ENCODE assay signal across 9 cellular contexts in the genomic region with DNA sequence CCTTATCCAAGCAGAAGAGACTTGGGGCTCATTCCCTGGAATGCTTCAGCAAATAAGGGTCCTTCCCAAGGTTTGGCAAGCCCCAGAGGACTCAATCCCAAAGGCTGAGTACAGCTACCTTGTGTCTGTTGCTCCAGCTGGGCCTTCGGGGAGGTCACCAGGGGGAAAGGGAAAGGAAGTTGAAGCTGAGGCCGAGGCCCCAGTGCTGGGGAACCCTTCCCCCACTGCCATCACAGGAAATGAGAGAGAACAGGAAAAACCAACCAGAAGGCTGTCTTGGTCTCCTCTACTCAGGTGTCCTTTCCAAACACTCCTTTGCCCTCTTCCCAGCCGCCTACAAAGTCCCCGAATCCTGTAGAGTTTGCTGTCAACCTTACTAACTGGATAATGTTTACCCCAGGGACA. TPM values are rescaled to one million over a fixed set of nuclear protein-coding genes. Genes with fewer than 3 reads are reported as not detected.
A peak's percentile ranks its signal among the peaks of the same experiment; 100 is the strongest.
DNase-seq lines count a peak whose midpoint lies in the region; ATAC-seq lines count a peak whose summit lies in the region.
"Had no signal": no experiment of that assay in that cellular context is flagged by ENCODE, and none has a peak within 500 bp of the region (broad histone marks: within the 10 kb centered on the region; RNA-seq: fewer than 3 reads in every experiment).

No MANE protein-coding gene starts in this region.

- H3K36me3 ChIP-seq in BLaER1 treated with 17β-estradiol and CSF1 and Interleukin-3, amounts not matched to agents 10 nM and 100 nM = peaks cover 31 to 41% (median 38%) of the 10 kb centered on the region in 11 experiments
- peaks cover 36% of the 10 kb centered on the region for H3K36me3 ChIP-seq in HUES48 (ENCODE audit: control insufficient read depth, insufficient read depth, low read length)

- CTCF ChIA-PET in activated CD8-positive, alpha-beta memory T cell treated with anti-CD3 and anti-CD28 coated beads, Interleukin-2, amount 10 ng/mL, durations not matched to agents 7 days and 5 days (lab: Charles Lee) = interaction anchor here (0.8 to 2.4 kb wide), 3 partner anchors 20 to 145 kb away, joined by 3 to 11 read pairs (median 11); no protein-coding TSS in a partner anchor

- H3K27me3 ChIP-seq in BLaER1 treated with 17β-estradiol and CSF1 and Interleukin-3, amounts not matched to agents 10 nM and 100 nM = no peaks in the 10 kb centered on the region
- 0 out of 2 replicates have a peak, but pooled peaks cover 3% of the 10 kb centered on the region for H3K27me3 ChIP-seq in HUES48 (ENCODE audit: control insufficient read depth, insufficient read depth, low read length)
- no peaks in the 10 kb centered on the region for H3K27me3 ChIP-seq in right cardiac atrium (ENCODE audit: control insufficient read depth, insufficient read depth)

- H3K27ac ChIP-seq in BLaER1 treated with 17β-estradiol and CSF1 and Interleukin-3, amounts not matched to agents 10 nM and 100 nM = peak overlapping the region; percentile 84 to 100 (median 96)
- H3K27ac ChIP-seq in HUES48 (ENCODE audit: low read depth, low read length) (peak overlapping the region; percentile 70), right cardiac atrium (ENCODE audit: low read length) (peak overlapping the region; percentile 62)

- H3K9me3 ChIP-seq in BLaER1 treated with 17β-estradiol and CSF1 and Interleukin-3, amounts not matched to agents 10 nM and 100 nM (replicated peaks in 1 of 11) = no peaks in the 10 kb centered on the region
- H3K9me3 ChIP-seq in HUES48 (ENCODE audit: control insufficient read depth, insufficient read depth, low read length) = no peaks in the 10 kb centered on the region
- no peaks in the 10 kb centered on the region for H3K9me3 ChIP-seq in right cardiac atrium (ENCODE audit: control insufficient read depth, low read length)

- peak overlapping the region; percentile 95 for H3K27ac Mint-ChIP-seq in activated CD8-positive, alpha-beta memory T cell treated with anti-CD3 and anti-CD28 coated beads, Interleukin-2, amount 10 ng/mL, durations not matched to agents 7 days and 5 days
- H3K27ac Mint-ChIP-seq in stimulated activated effector memory CD8-positive, alpha-beta T cell treated with anti-CD3 and anti-CD28 coated beads, Interleukin-12 subunit alpha, Interleukin-12 subunit beta, amount 100 ng/mL, for 72 hours = peak overlapping the region; percentile 100

- WGBS in right cardiac atrium = 31% methylated on average over 4 of the region's 4 CpGs

- H3K4me3 Mint-ChIP-seq in activated CD8-positive, alpha-beta memory T cell treated with anti-CD3 and anti-CD28 coated beads, Interleukin-2, amount 10 ng/mL, durations not matched to agents 7 days and 5 days = peak overlapping the region; percentile 71
- H3K4me3 Mint-ChIP-seq in stimulated activated effector memory CD8-positive, alpha-beta T cell treated with anti-CD3 and anti-CD28 coated beads, Interleukin-12 subunit alpha, Interleukin-12 subunit beta, amount 100 ng/mL, for 72 hours = peak overlapping the region; percentile 96

- peaks cover 42 to 100% (median 72%) of the 10 kb centered on the region in 11 experiments for H4K20me1 ChIP-seq in BLaER1 treated with 17β-estradiol and CSF1 and Interleukin-3, amounts not matched to agents 10 nM and 100 nM

- H3K4me1 ChIP-seq in BLaER1 treated with 17β-estradiol and CSF1 and Interleukin-3, amounts not matched to agents 10 nM and 100 nM = peaks cover 89 to 100% (median 99%) of the 10 kb centered on the region in 10 experiments
- peaks cover 59% of the 10 kb centered on the region for H3K4me1 ChIP-seq in HUES48 (ENCODE audit: control insufficient read depth, insufficient read depth, low read length)
- peaks cover 36% of the 10 kb centered on the region for H3K4me1 ChIP-seq in right cardiac atrium (ENCODE audit: control insufficient read depth, insufficient read depth, low read length)

- H3K4me2 ChIP-seq in BLaER1 treated with 17β-estradiol and CSF1 and Interleukin-3, amounts not matched to agents 10 nM and 100 nM = peak overlapping the region; percentile 97 to 100 (median 99)

- DNase-seq in GM19238 (ENCODE audit: insufficient read length, low spot score) (peak; percentile 58), right cardiac atrium (peak in 1 of 3 donors; percentile 71), middle frontal gyrus (ENCODE audit: extremely low spot score, low spot score) (no peak), posterior vena cava (ENCODE audit: low spot score) (no peak)
- DNase-seq in activated CD8-positive, alpha-beta memory T cell treated with anti-CD3 and anti-CD28 coated beads, Interleukin-2, amount 10 ng/mL, durations not matched to agents 7 days and 5 days = peak; percentile 78
- DNase-seq in stimulated activated effector memory CD8-positive, alpha-beta T cell treated with anti-CD3 and anti-CD28 coated beads, Interleukin-12 subunit alpha, Interleukin-12 subunit beta, amount 100 ng/mL, for 72 hours (ENCODE audit: low spot score in 2 of 2) = peak in 1 of 2 donors; percentile 75

- peak overlapping the region; percentile 31 to 98 (median 56) for H3K4me3 ChIP-seq in BLaER1 treated with 17β-estradiol and CSF1 and Interleukin-3, amounts not matched to agents 10 nM and 100 nM
- H3K4me3 ChIP-seq in HUES48 (ENCODE audit: low read depth, low read length) (no peak overlapping the region), right cardiac atrium (ENCODE audit: low read length) (peak overlapping the region; percentile 8)

- no peaks in the 10 kb centered on the region for H3K9me3 Mint-ChIP-seq in activated CD8-positive, alpha-beta memory T cell treated with anti-CD3 and anti-CD28 coated beads, Interleukin-2, amount 10 ng/mL, durations not matched to agents 7 days and 5 days (ENCODE audit: low read depth)
- no peaks in the 10 kb centered on the region for H3K9me3 Mint-ChIP-seq in stimulated activated effector memory CD8-positive, alpha-beta T cell treated with anti-CD3 and anti-CD28 coated beads, Interleukin-12 subunit alpha, Interleukin-12 subunit beta, amount 100 ng/mL, for 72 hours

- peak; percentile 18 for ATAC-seq in activated CD8-positive, alpha-beta memory T cell treated with anti-CD3 and anti-CD28 coated beads, Interleukin-2, amount 10 ng/mL, durations not matched to agents 7 days and 5 days
- no peak for ATAC-seq in right cardiac atrium
- ATAC-seq in stimulated activated effector memory CD8-positive, alpha-beta T cell treated with anti-CD3 and anti-CD28 coated beads, Interleukin-12 subunit alpha, Interleukin-12 subunit beta, amount 100 ng/mL, for 72 hours = no peak

- intact Hi-C loops in right cardiac atrium (cut with DNase I) = loop anchor here in 1 of 4 donors (5.0 kb wide), 1 partner anchor 35 kb away; no protein-coding TSS in a partner anchor
- intact Hi-C loops in posterior vena cava (cut with DNase I) = no loop called here

- H3K27me3 Mint-ChIP-seq in activated CD8-positive, alpha-beta memory T cell treated with anti-CD3 and anti-CD28 coated beads, Interleukin-2, amount 10 ng/mL, durations not matched to agents 7 days and 5 days = no peaks in the 10 kb centered on the region

- H3K4me1 Mint-ChIP-seq in activated CD8-positive, alpha-beta memory T cell treated with anti-CD3 and anti-CD28 coated beads, Interleukin-2, amount 10 ng/mL, durations not matched to agents 7 days and 5 days = peaks cover 72% of the 10 kb centered on the region
- H3K4me1 Mint-ChIP-seq in stimulated activated effector memory CD8-positive, alpha-beta T cell treated with anti-CD3 and anti-CD28 coated beads, Interleukin-12 subunit alpha, Interleukin-12 subunit beta, amount 100 ng/mL, for 72 hours = peaks cover 82% of the 10 kb centered on the region

- peaks cover 40% of the 10 kb centered on the region for H3K36me3 Mint-ChIP-seq in activated CD8-positive, alpha-beta memory T cell treated with anti-CD3 and anti-CD28 coated beads, Interleukin-2, amount 10 ng/mL, durations not matched to agents 7 days and 5 days
- peaks cover 100% of the 10 kb centered on the region for H3K36me3 Mint-ChIP-seq in stimulated activated effector memory CD8-positive, alpha-beta T cell treated with anti-CD3 and anti-CD28 coated beads, Interleukin-12 subunit alpha, Interleukin-12 subunit beta, amount 100 ng/mL, for 72 hours

- peak overlapping the region; percentile 76 to 99 (median 96) for H3K9ac ChIP-seq in BLaER1 treated with 17β-estradiol and CSF1 and Interleukin-3, amounts not matched to agents 10 nM and 100 nM
- H3K9ac ChIP-seq in HUES48 (ENCODE audit: low read depth, low read length) = no peak overlapping the region

RNA-seq across cellular contexts. Expression of a gene that starts 5.7 kb away (rescaled TPM):
- total RNA-seq in activated CD8-positive, alpha-beta memory T cell treated with anti-CD3 and anti-CD28 coated beads, Interleukin-2, amount 10 ng/mL, durations not matched to agents 7 days and 5 days = 10 to 100 TPM; 15.6 to 20.2 TPM
- total RNA-seq in right cardiac atrium (10 to 100 TPM; 10.9 to 33.2 (median 15.7) TPM), posterior vena cava (10 to 100 TPM; 23.5 to 61.4 TPM)
- polyA plus RNA-seq in right cardiac atrium = 30.5 TPM

RNA-seq across cellular contexts. Expression of a gene that starts 40.2 kb away (rescaled TPM):
- total RNA-seq in activated CD8-positive, alpha-beta memory T cell treated with anti-CD3 and anti-CD28 coated beads, Interleukin-2, amount 10 ng/mL, durations not matched to agents 7 days and 5 days = 1 to 10 TPM; 1.9 to 8.3 TPM
- total RNA-seq in right cardiac atrium (1 to 10 TPM; 1.9 to 3.4 (median 2.5) TPM), posterior vena cava (1 to 10 TPM; 3.0 to 5.4 TPM)
- 2.0 TPM for polyA plus RNA-seq in right cardiac atrium

RNA-seq across cellular contexts. Expression of a gene that starts 40.3 kb away (rescaled TPM):
- 10 to 100 TPM; 28.8 to 32.0 TPM for total RNA-seq in activated CD8-positive, alpha-beta memory T cell treated with anti-CD3 and anti-CD28 coated beads, Interleukin-2, amount 10 ng/mL, durations not matched to agents 7 days and 5 days
- total RNA-seq in right cardiac atrium (10 to 100 TPM; 43.7 to 53.4 (median 47.4) TPM), posterior vena cava (10 to 100 TPM; 50.8 to 61.8 TPM)
- polyA plus RNA-seq in right cardiac atrium = 26.3 TPM

RNA-seq across cellular contexts. Expression of a gene that starts 44.7 kb away (rescaled TPM):
- total RNA-seq in activated CD8-positive, alpha-beta memory T cell treated with anti-CD3 and anti-CD28 coated beads, Interleukin-2, amount 10 ng/mL, durations not matched to agents 7 days and 5 days = 1 to 10 TPM in 1 of 2 experiments, under 1 TPM in 1; 0.06 to 1.0 TPM
- total RNA-seq in right cardiac atrium (100 to 1,000 TPM; 152 to 278 (median 176) TPM), posterior vena cava (1 to 10 TPM in 1 of 2 donors, under 1 TPM in 1; 0.23 to 7.1 TPM)
- 453 TPM for polyA plus RNA-seq in right cardiac atrium
- total RNA-seq: NCI-H460 had no signal

Comparison
In these comparisons a context has a peak if more than half of its experiments do, and no peak if none do; other contexts are left out.
1. DNase-seq: peak in GM19238 (single experiment) and activated CD8-positive, alpha-beta memory T cell treated with anti-CD3 and anti-CD28 coated beads, Interleukin-2, amount 10 ng/mL, durations not matched to agents 7 days and 5 days (single experiment); none in middle frontal gyrus (single experiment) and posterior vena cava (single experiment).
2. Peak in every context shown above with its lines, with median percentiles within 50 percentile points of each other: H3K27ac ChIP-seq.